In genomic region chr15:65057549-65057940, GRCh38 we compare ENCODE assay signal across 2 cellular contexts.
TF ChIP-seq lines count a peak whose summit lies in the region.

No MANE protein-coding gene starts in this region.

TF ChIP-seq in IMR-90, 13 proteins besides CTCF, POLR2A, EP300 and RAD21:
- TF ChIP-seq ELK1 (IDR thresholded peaks at IDR 0.05; ENCODE audit: borderline replicate concordance, low read depth, low read length) (no peak), SMC3 (IDR thresholded peaks at IDR 0.05; ENCODE audit: low read depth, low read length) (no peak), CHD1 (IDR thresholded peaks at IDR 0.05; ENCODE audit: low read depth, low read length) (no peak), RCOR1 (IDR thresholded peaks at IDR 0.05; ENCODE audit: insufficient replicate concordance, low read length) (no peak), USF2 (IDR thresholded peaks at IDR 0.05; ENCODE audit: low read depth, low read length) (peak; percentile 50; the same call in 1 of the 2 replicates)

TF ChIP-seq in WTC11, 78 proteins besides CTCF, POLR2A, EP300 and RAD21:
- TF ChIP-seq USF2 (CRISPR knock-in tag; IDR thresholded peaks at IDR 0.05) (0 out of 2 replicates have a peak, but pooled peaks have one; percentile 33), IRF1 (CRISPR knock-in tag; IDR thresholded peaks at IDR 0.05) (no peak)
